2 cellular contexts compared by ENCODE assay signal in genomic region chr1:24293392-24294227, GRCh38.
TF ChIP-seq lines count a peak whose summit lies in the region.

No MANE protein-coding gene starts in this region.

TF ChIP-seq in liver, 16 proteins besides CTCF, POLR2A, EP300 and RAD21:
- TF ChIP-seq FOXA2 (IDR thresholded peaks at IDR 0.05) (no peak), MAX (IDR thresholded peaks at IDR 0.05) (no peak), YY1 (IDR thresholded peaks at IDR 0.05) (no peak), SP1 (IDR thresholded peaks at IDR 0.05) (no peak), NR2F2 (IDR thresholded peaks at IDR 0.05) (no peak), RXRA (IDR thresholded peaks at IDR 0.05) (no peak)

TF ChIP-seq in HepG2, 621 proteins besides CTCF, POLR2A, EP300 and RAD21:
- no peak for TF ChIP-seq SRSF4 (IDR thresholded peaks at IDR 0.05; ENCODE audit: low read depth, low read length, poor library complexity, severe bottlenecking)
- TF ChIP-seq ZSCAN20 (CRISPR knock-in tag; IDR thresholded peaks at IDR 0.05; ENCODE audit: borderline replicate concordance): no peak
